17 cellular contexts compared by ENCODE assay signal in genomic region chr10:58721781-58722180, GRCh38.
"Had no signal": no experiment of that assay in that cellular context is flagged by ENCODE, and none has a peak within 500 bp of the region (broad histone marks: within the 10 kb centered on the region; RNA-seq: fewer than 3 reads in every experiment).

No MANE protein-coding gene starts in this region.

- H3K79me2 ChIP-seq: hepatocyte had no signal

- DNase-seq: colonic mucosa; dermis blood vessel endothelial cell; foreskin fibroblast; head of caudate nucleus; kidney; left cardiac atrium; left ventricle myocardium inferior; lower lobe of right lung; midbrain; posterior cingulate gyrus; small intestine; stimulated activated CD4-positive, alpha-beta T cell treated with anti-CD3 and anti-CD28 coated beads, Interleukin-12 subunit alpha, Interleukin-12 subunit beta, amount 100 ng/mL, for 4 hours; stimulated activated naive CD4-positive, alpha-beta T cell; trophoblast cell had no signal

- H3K27me3 ChIP-seq: colonic mucosa, hepatocyte, right atrium auricular region had no signal

- H3K9me3 ChIP-seq: colonic mucosa, lower lobe of right lung, right atrium auricular region had no signal

- H3K36me3 ChIP-seq: colonic mucosa, left ventricle myocardium inferior, lower lobe of right lung, right atrium auricular region had no signal

- H3K27ac ChIP-seq: colonic mucosa, hepatocyte, left ventricle myocardium inferior, lower lobe of right lung, right atrium auricular region had no signal

- H3K4me1 ChIP-seq: colonic mucosa, left ventricle myocardium inferior, lower lobe of right lung, right atrium auricular region had no signal

- H3K4me3 ChIP-seq: colonic mucosa, hepatocyte, left ventricle myocardium inferior, lower lobe of right lung, right atrium auricular region had no signal

- ATAC-seq: left cardiac atrium; lower lobe of right lung; natural killer cell treated with Interleukin-12 subunit alpha and Interleukin-12 subunit beta and Interleukin-15 and Interleukin-18, amount 100 ng/mL, for 72 hours had no signal

- H2AFZ ChIP-seq: hepatocyte had no signal

- H3K4me2 ChIP-seq: hepatocyte had no signal
